In the genomic region with DNA sequence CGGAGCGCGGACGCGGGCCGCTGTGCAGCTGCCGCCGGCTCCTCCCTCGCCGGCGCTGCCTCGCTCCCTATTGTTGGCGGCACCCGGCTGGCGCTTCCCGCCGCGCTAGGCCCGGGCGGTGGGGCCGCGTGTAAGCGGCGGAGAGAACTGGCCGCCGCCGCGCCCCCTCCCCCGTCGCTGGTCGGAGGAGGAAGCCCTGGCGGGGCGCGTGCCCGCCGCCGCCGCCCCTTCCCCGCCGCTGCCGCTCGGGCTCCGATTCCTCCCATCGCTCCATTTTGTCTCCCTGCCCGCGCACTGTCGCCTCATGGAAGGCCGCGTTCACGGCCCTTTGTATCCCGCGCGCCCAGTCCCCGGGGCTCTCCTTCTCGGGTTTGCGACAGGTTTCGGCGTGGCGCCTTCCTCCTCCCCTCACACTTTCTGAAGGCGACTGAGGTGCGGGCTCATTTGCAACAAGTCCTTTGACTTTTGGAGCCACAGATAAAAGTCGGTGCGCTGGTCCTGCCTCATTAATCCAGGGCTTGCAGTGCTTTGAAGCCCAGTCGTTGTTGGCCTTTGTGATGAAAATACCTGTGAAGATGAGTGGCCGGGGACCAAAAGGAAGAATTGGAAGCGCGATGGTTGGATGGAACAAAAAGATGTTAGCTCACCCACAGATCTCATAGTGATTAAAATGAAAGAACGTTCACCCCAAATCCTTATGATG, we compare ENCODE assay signal across 8 cellular contexts. TPM values are rescaled to one million over a fixed set of nuclear protein-coding genes. Genes with fewer than 3 reads are reported as not detected.
DNase-seq lines count a peak whose midpoint lies in the region; ATAC-seq and TF ChIP-seq lines count a peak whose summit lies in the region.

No MANE protein-coding gene starts in this region.

- no peaks in the 10 kb centered on the region for H3K27me3 Mint-ChIP-seq in CD8-positive, alpha-beta T cell (ENCODE audit: low read depth)

- H3K4me1 ChIP-seq in CD8-positive, alpha-beta T cell (ENCODE audit: insufficient read depth, low read length) = peaks cover 37% of the 10 kb centered on the region
- H3K4me1 ChIP-seq in heart right ventricle = peaks cover 7 to 51% (median 43%) of the 10 kb centered on the region in 9 donors
- peaks cover 1% of the 10 kb centered on the region for H3K4me1 ChIP-seq in urinary bladder (ENCODE audit: insufficient read depth)

- POLR2A ChIA-PET in CD8-positive, alpha-beta T cell (lab: Charles Lee) = interaction anchor here (0.6 to 1.6 kb wide), 5 partner anchors 9 to 91 kb away, joined by 3 to 5 read pairs (median 4); no protein-coding TSS in a partner anchor

- WGBS in heart right ventricle, 2 donors = 0% methylated on average over 57 to 68 of the region's 68 CpGs
- under 1% methylated on average over 68 of the region's 68 CpGs for whole genome bisulfite sequencing in urinary bladder

- peak overlapping the region; percentile 99 for H3K27ac Mint-ChIP-seq in CD8-positive, alpha-beta T cell

- intact Hi-C loops in CD8-positive, alpha-beta T cell (cut with DNase I, micrococcal nuclease) = loop anchor here (1.0 to 10.0 kb wide), 17 partner anchors 7 to 1973 kb away; a partner anchor contains a TSS
- intact Hi-C loops in heart right ventricle (cut with DNase I) = no loop called here

- no peaks in the 10 kb centered on the region for H3K36me3 ChIP-seq in CD8-positive, alpha-beta T cell (ENCODE audit: insufficient read depth, low read length)
- H3K36me3 ChIP-seq in heart right ventricle = peaks cover 0 to 6% (median 0%) of the 10 kb centered on the region in 9 donors
- no peaks in the 10 kb centered on the region for H3K36me3 ChIP-seq in urinary bladder (ENCODE audit: insufficient read depth)

- peak overlapping the region; percentile 95 for H3K4me3 Mint-ChIP-seq in CD8-positive, alpha-beta T cell

- H3K9me3 ChIP-seq in CD8-positive, alpha-beta T cell (ENCODE audit: low read length) = no peaks in the 10 kb centered on the region
- H3K9me3 ChIP-seq in heart right ventricle = no peaks in the 10 kb centered on the region

- H3K4me3 ChIP-seq in CD8-positive, alpha-beta T cell (ENCODE audit: low read depth, low read length) = peak overlapping the region; percentile 95
- H3K4me3 ChIP-seq in heart right ventricle = peak overlapping the region; percentile 49 to 99 (median 82)
- H3K4me3 ChIP-seq in urinary bladder (ENCODE audit: low read depth, low read length) = peak overlapping the region; percentile 97

- DNase-seq in CD8-positive, alpha-beta T cell = peak; percentile 20 to 70 (median 50)
- DNase-seq in SK-N-DZ (ENCODE audit: low spot score) (peak; percentile 39), heart right ventricle (peak; percentile 30 to 52), pons (ENCODE audit: low spot score) (peak; percentile 32)
- peak; percentile 2 for DNase-seq in activated naive CD8-positive, alpha-beta T cell treated with anti-CD3 and anti-CD28 coated beads, Interleukin-2, amount 50 U/mL, for 16 hours (ENCODE audit: low read depth, low spot score)

- TF ChIP-seq CTCF in CD8-positive, alpha-beta T cell (IDR thresholded peaks at IDR 0.05) = no peak
- TF ChIP-seq CTCF in heart right ventricle (IDR thresholded peaks at IDR 0.05) = no peak

- H3K27me3 ChIP-seq in CD8-positive, alpha-beta T cell (ENCODE audit: insufficient read depth, low read length) = no peaks in the 10 kb centered on the region
- H3K27me3 ChIP-seq in heart right ventricle = no peaks in the 10 kb centered on the region

- peaks cover 55% of the 10 kb centered on the region for H3K4me1 Mint-ChIP-seq in CD8-positive, alpha-beta T cell (ENCODE audit: low read depth)

- H3K36me3 Mint-ChIP-seq in CD8-positive, alpha-beta T cell = peaks cover 18% of the 10 kb centered on the region

- CTCF ChIA-PET in CD8-positive, alpha-beta T cell (lab: Charles Lee) = no interaction called here

- no peaks in the 10 kb centered on the region for H3K9me3 Mint-ChIP-seq in CD8-positive, alpha-beta T cell

- H3K27ac ChIP-seq in CD8-positive, alpha-beta T cell (ENCODE audit: low read depth, low read length) = peak overlapping the region; percentile 68
- H3K27ac ChIP-seq in heart right ventricle (peak overlapping the region; percentile 72 to 99 (median 94)), urinary bladder (ENCODE audit: low read depth) (peak overlapping the region; percentile 99)

- ATAC-seq in CD8-positive, alpha-beta T cell = peak; percentile 37
- peak; percentile 45 for ATAC-seq in GM19397 (IDR thresholded peaks at IDR 0.05; ENCODE audit: unreplicated experiment)
- peak; percentile 18 for ATAC-seq in HG03520 (IDR thresholded peaks at IDR 0.05; ENCODE audit: unreplicated experiment)
- ATAC-seq in heart right ventricle = peak; percentile 25 to 62 (median 40)

RNA-seq across cellular contexts. Expression of a gene that starts 0.7 kb away (rescaled TPM):
- total RNA-seq in CD8-positive, alpha-beta T cell = 10 to 100 TPM; 78.9 to 81.3 TPM
- polyA plus RNA-seq in SK-N-DZ (2014; cell fraction: cytosol; rRNA removed) = 72.8 and 77.5 TPM in 2 replicates
- polyA plus RNA-seq in SK-N-DZ (2014; cell fraction: nucleus; rRNA removed) = 245 and 309 TPM in 2 replicates
- total RNA-seq in heart right ventricle (10 to 100 TPM; 23.9 to 34.6 (median 29.3) TPM), urinary bladder (120 TPM)
- polyA plus RNA-seq in heart right ventricle (10 to 100 TPM; 11.7 to 13.2 TPM), urinary bladder (18.5 TPM)

Comparison
In these comparisons a context has a peak if more than half of its experiments do, and no peak if none do; other contexts are left out.
1. Peak in every context shown above with its lines: DNase-seq, ATAC-seq, H3K4me3 ChIP-seq and H3K27ac ChIP-seq.
2. intact Hi-C loops: an anchor here in CD8-positive, alpha-beta T cell (1.0 to 10.0 kb wide); none called in heart right ventricle.